ENCODE assay signal across 14 cellular contexts in the genomic region with DNA sequence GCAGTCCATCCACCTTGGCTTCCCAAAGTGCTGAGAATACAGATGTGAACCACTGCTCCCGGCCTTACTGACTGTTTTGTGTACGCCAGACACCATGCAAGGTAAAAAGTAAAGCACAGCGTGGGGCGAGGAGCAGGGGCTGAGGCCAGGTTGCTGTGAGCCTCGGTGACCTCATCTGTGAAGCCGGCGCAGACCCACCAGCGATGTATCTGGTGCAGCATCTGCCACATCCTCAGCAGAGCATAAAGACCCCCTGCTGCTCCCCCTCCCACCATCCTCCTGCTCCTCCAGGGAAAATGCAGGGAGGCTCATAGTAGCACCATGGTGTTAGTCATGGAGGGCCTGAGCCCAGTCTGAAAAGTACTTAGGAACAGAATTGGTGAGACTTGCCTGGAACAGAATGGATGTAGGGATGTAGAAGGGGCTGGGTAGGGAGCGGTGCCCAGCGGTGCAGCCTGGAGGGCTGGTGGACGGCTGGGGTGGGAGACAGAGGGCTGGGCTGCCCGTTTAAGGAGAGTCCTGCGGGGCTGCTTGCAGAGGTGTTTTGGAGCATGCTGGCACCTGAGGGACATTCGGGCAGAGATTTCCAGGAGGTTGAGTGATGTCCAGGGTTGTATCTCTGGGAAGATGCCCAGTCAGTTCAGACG.
DNase-seq lines count a peak whose midpoint lies in the region; ATAC-seq and TF ChIP-seq lines count a peak whose summit lies in the region.
"Had no signal": no experiment of that assay in that cellular context is flagged by ENCODE, and none has a peak within 500 bp of the region (broad histone marks: within the 10 kb centered on the region; RNA-seq: fewer than 3 reads in every experiment).

No MANE protein-coding gene starts in this region.

- no peaks in the 10 kb centered on the region for H3K36me3 Mint-ChIP-seq in type B pancreatic cell
- H3K36me3 Mint-ChIP-seq: CD4-positive, CD25-positive, alpha-beta regulatory T cell; IgD-negative memory B cell had no signal

- no peaks in the 10 kb centered on the region for H3K4me1 Mint-ChIP-seq in type B pancreatic cell (ENCODE audit: unreplicated experiment)
- H3K4me1 Mint-ChIP-seq: CD4-positive, CD25-positive, alpha-beta regulatory T cell had no signal

- DNase-seq in ELF-1 (ENCODE audit: low read depth, low spot score) (peak; percentile 40), NCI-H345 treated with DMSO at 0.1 percent for 48 hours (lab: John Stamatoyannopoulos, UW; ENCODE audit: unreplicated experiment) (peak; percentile 61), left lobe of liver (ENCODE audit: low spot score) (peak; percentile 19), posterior vena cava (ENCODE audit: low spot score) (peak; percentile 23), type B pancreatic cell (ENCODE audit: extremely low spot score, unreplicated experiment) (no peak), SIG-M5 (lab: John Stamatoyannopoulos, UW) (no peak)
- DNase-seq: ACHN; CD4-positive, CD25-positive, alpha-beta regulatory T cell; H7; NCI-H2029 treated with DMSO at 0.1 percent for 48 hours; SJCRH30 had no signal

- H3K9me3 Mint-ChIP-seq in type B pancreatic cell = no peaks in the 10 kb centered on the region

- no peak overlapping the region for H3K27ac Mint-ChIP-seq in type B pancreatic cell
- H3K27ac Mint-ChIP-seq: CD4-positive, CD25-positive, alpha-beta regulatory T cell; IgD-negative memory B cell had no signal

- no peak overlapping the region for H3K4me3 Mint-ChIP-seq in type B pancreatic cell
- H3K4me3 Mint-ChIP-seq: CD4-positive, CD25-positive, alpha-beta regulatory T cell; IgD-negative memory B cell had no signal

- ATAC-seq in left lobe of liver (no peak), GM19035 (IDR thresholded peaks at IDR 0.05; ENCODE audit: unreplicated experiment) (no peak)
- ATAC-seq: GM12878 had no signal

- no peak for TF ChIP-seq CTCF in type B pancreatic cell (conservative IDR thresholded peaks at IDR 0.05)

- peaks cover 13% of the 10 kb centered on the region for H3K27me3 Mint-ChIP-seq in type B pancreatic cell

- intact Hi-C loops in posterior vena cava (cut with DNase I) = no loop called here

Comparison
In these comparisons a context has a peak if more than half of its experiments do, and no peak if none do; other contexts are left out.
1. DNase-seq: peak in ELF-1 (single experiment), NCI-H345 treated with DMSO at 0.1 percent for 48 hours (single experiment), left lobe of liver (single experiment) and posterior vena cava (single experiment); none in type B pancreatic cell (single experiment) and SIG-M5 (single experiment).